Comparison of ENCODE assay signal across 19 cellular contexts in genomic region chr5:151648089-151648488, GRCh38. TPM values are rescaled to one million over a fixed set of nuclear protein-coding genes. Genes with fewer than 3 reads are reported as not detected.
"Had no signal": no experiment of that assay in that cellular context is flagged by ENCODE, and none has a peak within 500 bp of the region (broad histone marks: within the 10 kb centered on the region; RNA-seq: fewer than 3 reads in every experiment).

No MANE protein-coding gene starts in this region.

- H3K9me3 ChIP-seq: gastrocnemius medialis, heart right ventricle, psoas muscle, right lobe of liver, tibial artery, upper lobe of right lung, vagina had no signal

- H3K4me1 ChIP-seq: gastrocnemius medialis, heart right ventricle, psoas muscle, right lobe of liver, tibial artery, upper lobe of right lung had no signal

- H3K9ac ChIP-seq: parathyroid adenoma had no signal

- DNase-seq: dorsolateral prefrontal cortex; effector memory CD4-positive, alpha-beta T cell; gastrocnemius medialis; heart right ventricle; hypothalamus; naive thymus-derived CD4-positive, alpha-beta T cell; nephron progenitor cell; psoas muscle; retina; right lobe of liver; stimulated activated CD4-positive, alpha-beta T cell treated with anti-CD3 and anti-CD28 coated beads, Interleukin-4, amount 100 ng/mL, for 24 hours; tibial artery; upper lobe of right lung had no signal

- H3K27ac ChIP-seq: coronary artery, dorsolateral prefrontal cortex, gastrocnemius medialis, heart right ventricle, parathyroid adenoma, psoas muscle, right lobe of liver, tibial artery, upper lobe of right lung had no signal

- H3K36me3 ChIP-seq: gastrocnemius medialis, heart right ventricle, right lobe of liver, tibial artery, upper lobe of right lung, vagina had no signal

- H3K4me3 ChIP-seq: coronary artery, dorsolateral prefrontal cortex, gastrocnemius medialis, heart right ventricle, psoas muscle, right lobe of liver, tibial artery, upper lobe of right lung, vagina had no signal

- H3K27me3 ChIP-seq: dorsolateral prefrontal cortex, gastrocnemius medialis, heart right ventricle, right lobe of liver, tibial artery, upper lobe of right lung, vagina had no signal

- H3K79me2 ChIP-seq: parathyroid adenoma had no signal

- ATAC-seq: gastrocnemius medialis; heart right ventricle; left lobe of liver; psoas muscle; stimulated activated memory B cell treated with anti-CD40 and anti-IgM and Interleukin-4, amounts not matched to agents 10 μg/mL and 1 μg/mL and 100 μg/mL, for 72 hours had no signal

RNA-seq across cellular contexts. Expression of gene FAT2, which starts 57.0 kb away (rescaled TPM):
- polyA plus RNA-seq: fibroblast of lung; naive thymus-derived CD4-positive, alpha-beta T cell had no signal
